In genomic region chr9:132240860-132241482, GRCh38 we compare ENCODE assay signal across 8 cellular contexts.
A peak's percentile ranks its signal among the peaks of the same experiment; 100 is the strongest.
DNase-seq lines count a peak whose midpoint lies in the region; ATAC-seq and TF ChIP-seq lines count a peak whose summit lies in the region.

No MANE protein-coding gene starts in this region.

- BruUV-seq in PC-3 (replicated peaks; lab: Mats Ljungman, UMichigan) = no TSS peak

- H3K4me3 ChIP-seq in Jurkat, Clone E6-1 (ENCODE audit: low read length) = peak overlapping the region; percentile 70
- H3K4me3 ChIP-seq in PC-3 (ENCODE audit: low read length) (peak overlapping the region; percentile 67), esophagus (ENCODE audit: low read depth in 1 of 2, low read length in 2 of 2) (peak overlapping the region; percentile 54 to 71)

- H3F3A ChIP-seq in PC-3 (ENCODE audit: low read length, unreplicated experiment) = no peaks in the 10 kb centered on the region

- H3K4me1 ChIP-seq in PC-3 (ENCODE audit: insufficient read depth, low read length) (no peaks in the 10 kb centered on the region; the same call in 1 of the 2 replicates), esophagus (ENCODE audit: control insufficient read depth in 2 of 2, insufficient read depth in 2 of 2, low read length in 1 of 2) (peaks cover 0 to 10% of the 10 kb centered on the region in 2 donors)

- WGBS in esophagus, 2 donors = 1 to 5% methylated on average over 44 to 62 of the region's 62 CpGs

- peak overlapping the region; percentile 75 for H2AFZ ChIP-seq in PC-3 (ENCODE audit: low read length)

- CTCF ChIA-PET in PC-3 (lab: Charles Lee) = interaction anchor here (0.6 to 0.8 kb wide), 2 partner anchors 12 to 18 kb away, joined by 3 to 8 read pairs; no protein-coding TSS in a partner anchor

- no peak overlapping the region for H3K9ac ChIP-seq in PC-3 (ENCODE audit: low read length)

- no peaks in the 10 kb centered on the region for H3K27me3 ChIP-seq in PC-3 (ENCODE audit: low read length)
- peaks cover 0 to 2% of the 10 kb centered on the region in 2 donors for H3K27me3 ChIP-seq in esophagus (ENCODE audit: control insufficient read depth in 1 of 2, insufficient read depth in 2 of 2, low read length in 2 of 2)

- in situ Hi-C loops in Caki2 (cut with HindIII; ENCODE audit: low pct_unique_long_range_greater_than_20kb, low sequenced_read_pairs) = no loop called here

- no peaks in the 10 kb centered on the region for H3K79me2 ChIP-seq in PC-3 (ENCODE audit: low read length)

- no peak for TF ChIP-seq CTCF in PC-3 (conservative IDR thresholded peaks at IDR 0.05; ENCODE audit: low read depth, low read length)

- peak overlapping the region; percentile 94 for H3K4me2 ChIP-seq in PC-3 (ENCODE audit: low read length)

- ATAC-seq in GM21529 (IDR thresholded peaks at IDR 0.05; ENCODE audit: unreplicated experiment) (peak; percentile 75), PC-3 (peak; percentile 78)

- H3K27ac ChIP-seq in PC-3 (ENCODE audit: low read length) (no peak overlapping the region), esophagus (ENCODE audit: low read depth in 2 of 2, low read length in 1 of 2) (no peak overlapping the region)

- POLR2A ChIA-PET in PC-3 (lab: Charles Lee; ENCODE audit: unreplicated experiment) = interaction anchor here (0.6 kb wide), 1 partner anchor 829 kb away, joined by 20 read pairs; no protein-coding TSS in a partner anchor

- H3K9me3 ChIP-seq in PC-3 (ENCODE audit: low read length) = no peaks in the 10 kb centered on the region
- no peaks in the 10 kb centered on the region for H3K9me3 ChIP-seq in esophagus (ENCODE audit: control insufficient read depth in 2 of 2, insufficient read depth in 1 of 2, low read depth in 1 of 2, low read length in 1 of 2)

- no peaks in the 10 kb centered on the region for H4K20me1 ChIP-seq in PC-3 (ENCODE audit: low read length)

- intact Hi-C loops in PC-3 (cut with micrococcal nuclease) = loop anchor here (5.0 kb wide), 1 partner anchor 259 kb away; no protein-coding TSS in a partner anchor

- no peaks in the 10 kb centered on the region for H3K36me3 ChIP-seq in PC-3 (ENCODE audit: low read depth, low read length)
- no peaks in the 10 kb centered on the region for H3K36me3 ChIP-seq in esophagus (ENCODE audit: control insufficient read depth in 2 of 2, insufficient read depth in 2 of 2, low read length in 1 of 2)

- H3K9me2 ChIP-seq in PC-3 (replicated peaks; ENCODE audit: low read length) = no peaks in the 10 kb centered on the region

- DNase-seq in Caki2 (ENCODE audit: low read depth) (peak; percentile 87), PC-3 (peak; percentile 76), mucosa of gallbladder (ENCODE audit: low spot score) (peak; percentile 97)
- DNase-seq in Jurkat, Clone E6-1 (ENCODE audit: low read depth, low spot score) = peak; percentile 93
- DNase-seq in activated T-cell treated with anti-CD3 and anti-CD28 coated beads, Interleukin-2, amount 50 U/mL, for 1 hour = peak; percentile 99
- DNase-seq in stimulated activated CD8-positive, alpha-beta memory T cell treated with anti-CD3 and anti-CD28 coated beads, Interleukin-2, amount 100 ng/mL, for 48 hours (ENCODE audit: low read depth in 2 of 2) = peak; percentile 95 to 97
